In the genomic region with DNA sequence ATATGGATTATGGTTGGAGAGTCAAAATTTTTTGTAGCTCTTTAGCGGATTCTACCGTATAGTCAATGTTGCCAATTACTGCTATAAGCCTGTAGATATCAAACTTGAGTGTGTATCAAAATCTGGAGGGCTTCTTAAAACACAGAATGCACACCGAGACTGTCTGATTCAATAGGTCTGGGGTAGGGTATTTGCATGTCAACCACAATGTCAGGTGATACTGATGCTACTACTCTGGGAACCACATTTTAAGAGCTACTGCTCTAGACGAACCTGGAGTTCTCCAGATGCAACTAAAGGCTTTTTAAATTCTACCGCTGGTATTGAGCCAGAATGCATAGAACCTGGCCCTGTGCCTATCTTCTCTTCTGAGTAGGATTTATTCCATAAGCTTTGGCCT, we compare ENCODE assay signal across 2 cellular contexts.
A peak's percentile ranks its signal among the peaks of the same experiment; 100 is the strongest.
TF ChIP-seq lines count a peak whose summit lies in the region.

No MANE protein-coding gene starts in this region.

TF ChIP-seq in GM12878, 131 proteins besides CTCF, POLR2A, EP300 and RAD21:
- TF ChIP-seq RUNX3 (IDR thresholded peaks at IDR 0.05; ENCODE audit: low read length) (0 out of 2 replicates have a peak, but pooled peaks have one; percentile 8), MYC (IDR thresholded peaks at IDR 0.05; ENCODE audit: insufficient read depth, insufficient read length, insufficient replicate concordance, low read length, severe bottlenecking) (no peak), BHLHE40 (IDR thresholded peaks at IDR 0.05; ENCODE audit: borderline replicate concordance in 1 of 2, low read depth in 2 of 2, low read length in 1 of 2) (peak; percentile 36 to 56; a peak in 3 of 4 replicates)

TF ChIP-seq in endothelial cell of umbilical vein, 7 proteins besides CTCF, POLR2A, EP300 and RAD21:
- no peak for TF ChIP-seq GATA2 (IDR thresholded peaks at IDR 0.05; ENCODE audit: insufficient read depth, insufficient read length, low read depth, low read length)
TF ChIP-seq in endothelial cell of umbilical vein: peak in this region for 0.
